In the genomic region with DNA sequence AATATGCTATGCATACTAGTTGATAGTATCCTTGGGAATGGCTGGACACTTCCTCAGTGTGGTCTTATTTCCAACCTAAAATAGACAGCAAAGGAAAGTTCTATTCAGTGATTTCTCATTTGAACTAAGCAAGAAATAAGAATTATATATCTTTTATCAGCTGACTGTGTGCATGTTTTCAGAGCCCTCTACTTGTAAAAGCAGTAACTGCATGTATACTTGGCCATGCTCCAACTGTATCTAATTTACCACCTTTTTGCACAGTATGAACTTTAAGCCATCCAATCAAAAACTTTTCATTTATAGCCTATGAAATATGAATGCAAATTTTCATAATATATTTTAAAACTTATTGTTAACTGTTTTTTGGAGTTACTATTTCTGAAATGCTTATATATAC, we compare ENCODE assay signal across 15 cellular contexts.
DNase-seq lines count a peak whose midpoint lies in the region; ATAC-seq and TF ChIP-seq lines count a peak whose summit lies in the region.
"Had no signal": no experiment of that assay in that cellular context is flagged by ENCODE, and none has a peak within 500 bp of the region (broad histone marks: within the 10 kb centered on the region; RNA-seq: fewer than 3 reads in every experiment).

No MANE protein-coding gene starts in this region.

- ATAC-seq in HCT116: no peak
- no peak for ATAC-seq in GM21825 (IDR thresholded peaks at IDR 0.05; ENCODE audit: unreplicated experiment)
- ATAC-seq: GM23338; stimulated activated memory B cell treated with anti-CD40 and anti-IgM and Interleukin-4, amounts not matched to agents 10 μg/mL and 1 μg/mL and 100 μg/mL, for 72 hours had no signal

- POLR2A ChIA-PET in HCT116 (lab: Charles Lee): no interaction called here

- intact Hi-C loops in HCT116 (cut with micrococcal nuclease): no loop called here

- no peaks in the 10 kb centered on the region for H3K36me3 Mint-ChIP-seq in activated T-cell treated with anti-CD3 and anti-CD28 coated beads, Interleukin-2, amount 50 U/mL, for 24 hours (ENCODE audit: low read depth)
- H3K36me3 Mint-ChIP-seq: stimulated activated memory B cell treated with anti-CD40 and anti-IgM and Interleukin-4, amounts not matched to agents 10 μg/mL and 1 μg/mL and 100 μg/mL, for 72 hours had no signal

- no peaks in the 10 kb centered on the region for H3K4me1 Mint-ChIP-seq in activated T-cell treated with anti-CD3 and anti-CD28 coated beads, Interleukin-2, amount 50 U/mL, for 24 hours (ENCODE audit: low read depth)
- H3K4me1 Mint-ChIP-seq: GM23338; stimulated activated memory B cell treated with anti-CD40 and anti-IgM and Interleukin-4, amounts not matched to agents 10 μg/mL and 1 μg/mL and 100 μg/mL, for 72 hours had no signal

- no peaks in the 10 kb centered on the region for H3K9me2 ChIP-seq in HCT116 (ENCODE audit: insufficient read depth)

- no peaks in the 10 kb centered on the region for H3K27me3 Mint-ChIP-seq in activated T-cell treated with anti-CD3 and anti-CD28 coated beads, Interleukin-2, amount 50 U/mL, for 24 hours
- H3K27me3 Mint-ChIP-seq: stimulated activated memory B cell treated with anti-CD40 and anti-IgM and Interleukin-4, amounts not matched to agents 10 μg/mL and 1 μg/mL and 100 μg/mL, for 72 hours had no signal

- H3K79me2 ChIP-seq in HCT116 (ENCODE audit: insufficient read depth, low read length) (no peaks in the 10 kb centered on the region), fibroblast of lung (ENCODE audit: control insufficient read depth, insufficient read depth, low read length) (no peaks in the 10 kb centered on the region)

- H3K4me3 Mint-ChIP-seq in activated T-cell treated with anti-CD3 and anti-CD28 coated beads, Interleukin-2, amount 50 U/mL, for 24 hours: no peak overlapping the region
- H3K4me3 Mint-ChIP-seq: GM23338; stimulated activated memory B cell treated with anti-CD40 and anti-IgM and Interleukin-4, amounts not matched to agents 10 μg/mL and 1 μg/mL and 100 μg/mL, for 72 hours had no signal

- no peak overlapping the region for H3K27ac ChIP-seq in 22Rv1
- H3K27ac ChIP-seq in HCT116 (ENCODE audit: low read depth, low read length): no peak overlapping the region
- no peak overlapping the region for H3K27ac ChIP-seq in fibroblast of lung (ENCODE audit: insufficient read depth, low read length)
- H3K27ac ChIP-seq: adrenal gland, vagina had no signal

- H3K9me3 ChIP-seq in HCT116 (ENCODE audit: control insufficient read depth in 1 of 2, insufficient read depth in 1 of 2, low read depth in 1 of 2, low read length in 2 of 2): no peaks in the 10 kb centered on the region; a peak in 1 of 4 replicates
- H3K9me3 ChIP-seq in fibroblast of lung (ENCODE audit: control insufficient read depth, insufficient read depth, low read depth, low read length): no peaks in the 10 kb centered on the region
- H3K9me3 ChIP-seq: adrenal gland, vagina had no signal

- RAD21 ChIA-PET in HCT116 (lab: Charles Lee; ENCODE audit: low non-redundant PET in 1 of 2, low total read pairs in 2 of 2, uncharacterized antibody in 2 of 2, unreplicated experiment in 2 of 2): no interaction called here

- H3K36me3 ChIP-seq in HCT116 (ENCODE audit: control insufficient read depth in 1 of 2, insufficient read depth in 2 of 2, low read length in 2 of 2) (no peaks in the 10 kb centered on the region), fibroblast of lung (ENCODE audit: control insufficient read depth, insufficient read depth, low read length) (no peaks in the 10 kb centered on the region)
- H3K36me3 ChIP-seq: adrenal gland, vagina had no signal

- in situ Hi-C loops in SK-MEL-5 (cut with HindIII; ENCODE audit: low pct_unique_long_range_greater_than_20kb, low sequenced_read_pairs): no loop called here

- H3K4me1 ChIP-seq in HCT116 (ENCODE audit: control insufficient read depth in 1 of 2, insufficient read depth in 2 of 2, low read length in 2 of 2) (no peaks in the 10 kb centered on the region), fibroblast of lung (ENCODE audit: control insufficient read depth, extremely low read depth, insufficient read depth, low read length) (no peaks in the 10 kb centered on the region)
- H3K4me1 ChIP-seq: adrenal gland, vagina had no signal

- peak; percentile 1 for DNase-seq in HCT116 (ENCODE audit: low read depth, low spot score)
- DNase-seq in SK-MEL-5 (ENCODE audit: low read depth, low spot score): peak; percentile 34
- peak; percentile 14 to 56 for DNase-seq in fibroblast of lung (ENCODE audit: low read depth in 2 of 2)
- no peak for DNase-seq in activated T-cell treated with anti-CD3 and anti-CD28 coated beads, Interleukin-2, amount 50 U/mL, for 24 hours
- DNase-seq in SK-N-DZ (ENCODE audit: low spot score): no peak
- no peak for DNase-seq in NK-92 (lab: John Stamatoyannopoulos, UW; ENCODE audit: unreplicated experiment)
- DNase-seq: adrenal gland, EL, head of caudate nucleus, NCI-H446 treated with DMSO at 0.1 percent for 48 hours had no signal

- no peaks in the 10 kb centered on the region for H3K27me3 ChIP-seq in HCT116 (ENCODE audit: insufficient read depth, low read length)
- H3K27me3 ChIP-seq in fibroblast of lung (ENCODE audit: control insufficient read depth, insufficient read depth, low read length): no peaks in the 10 kb centered on the region
- H3K27me3 ChIP-seq: adrenal gland, vagina had no signal

- BruUV-seq in HCT116 (replicated peaks; lab: Mats Ljungman, UMichigan): no TSS peak

- H3K9me3 Mint-ChIP-seq in activated T-cell treated with anti-CD3 and anti-CD28 coated beads, Interleukin-2, amount 50 U/mL, for 24 hours: peaks cover 8% of the 10 kb centered on the region
- H3K9me3 Mint-ChIP-seq: GM23338; stimulated activated memory B cell treated with anti-CD40 and anti-IgM and Interleukin-4, amounts not matched to agents 10 μg/mL and 1 μg/mL and 100 μg/mL, for 72 hours had no signal

- no peak overlapping the region for H3K9ac ChIP-seq in HCT116 (ENCODE audit: low read length)
- no peak overlapping the region for H3K9ac ChIP-seq in fibroblast of lung (ENCODE audit: insufficient read depth, low read length)

- H2AFZ ChIP-seq in HCT116 (ENCODE audit: low read depth, low read length, poor library complexity, severe bottlenecking): no peak overlapping the region
- H2AFZ ChIP-seq in fibroblast of lung (ENCODE audit: low read length): no peak overlapping the region
- H2AFZ ChIP-seq: GM23338 had no signal

- CTCF ChIA-PET in HCT116 (lab: Charles Lee): no interaction called here

- H4K20me1 ChIP-seq in HCT116 (ENCODE audit: insufficient read depth) (no peaks in the 10 kb centered on the region), fibroblast of lung (ENCODE audit: control insufficient read depth, extremely low read depth, insufficient read depth, low read length) (no peaks in the 10 kb centered on the region)

- TF ChIP-seq CTCF in 22Rv1 (IDR thresholded peaks at IDR 0.05) (peak; percentile 46), HCT116 (IDR thresholded peaks at IDR 0.05 in 2 of 3, conservative IDR thresholded peaks at IDR 0.05 in 1 of 3; ENCODE audit: borderline replicate concordance in 1 of 3, insufficient read depth in 1 of 3, low read depth in 2 of 3, low read length in 2 of 3) (peak in 1 of 3 experiments; percentile 36; a peak in 2 of 6 replicates), fibroblast of lung (conservative IDR thresholded peaks at IDR 0.05 in 1 of 2, IDR thresholded peaks at IDR 0.05 in 1 of 2; ENCODE audit: low read depth in 1 of 2, low read length in 2 of 2) (peak in 1 of 2 donors; percentile 26)

- H3K4me3 ChIP-seq in HCT116 (replicated peaks in 1 of 2; ENCODE audit: low read depth in 1 of 2, low read length in 2 of 2) (no peak overlapping the region), fibroblast of lung (replicated peaks in 1 of 4; ENCODE audit: control extremely low read depth in 1 of 4, insufficient read depth in 1 of 4, low read depth in 3 of 4, low read length in 4 of 4) (no peak overlapping the region)
- H3K4me3 ChIP-seq: adrenal gland, GM23338, vagina had no signal

- no peak overlapping the region for H3K4me2 ChIP-seq in HCT116 (ENCODE audit: low read length)
- H3K4me2 ChIP-seq in fibroblast of lung (ENCODE audit: extremely low read depth, insufficient read depth, low read length): no peak overlapping the region
- H3K4me2 ChIP-seq: GM23338 had no signal

- no peak for TF ChIP-seq POLR2A in HCT116 (IDR thresholded peaks at IDR 0.05; ENCODE audit: borderline replicate concordance, extremely low read depth, insufficient read depth, insufficient read length)

- no peak for TF ChIP-seq RAD21 in HCT116 (IDR thresholded peaks at IDR 0.05; ENCODE audit: low read depth)

- no peak overlapping the region for H3K27ac Mint-ChIP-seq in activated T-cell treated with anti-CD3 and anti-CD28 coated beads, Interleukin-2, amount 50 U/mL, for 24 hours
- H3K27ac Mint-ChIP-seq: GM23338; stimulated activated memory B cell treated with anti-CD40 and anti-IgM and Interleukin-4, amounts not matched to agents 10 μg/mL and 1 μg/mL and 100 μg/mL, for 72 hours had no signal

TF ChIP-seq in HCT116, 20 proteins besides CTCF, POLR2A, EP300 and RAD21:
- TF ChIP-seq, protein P1, sequence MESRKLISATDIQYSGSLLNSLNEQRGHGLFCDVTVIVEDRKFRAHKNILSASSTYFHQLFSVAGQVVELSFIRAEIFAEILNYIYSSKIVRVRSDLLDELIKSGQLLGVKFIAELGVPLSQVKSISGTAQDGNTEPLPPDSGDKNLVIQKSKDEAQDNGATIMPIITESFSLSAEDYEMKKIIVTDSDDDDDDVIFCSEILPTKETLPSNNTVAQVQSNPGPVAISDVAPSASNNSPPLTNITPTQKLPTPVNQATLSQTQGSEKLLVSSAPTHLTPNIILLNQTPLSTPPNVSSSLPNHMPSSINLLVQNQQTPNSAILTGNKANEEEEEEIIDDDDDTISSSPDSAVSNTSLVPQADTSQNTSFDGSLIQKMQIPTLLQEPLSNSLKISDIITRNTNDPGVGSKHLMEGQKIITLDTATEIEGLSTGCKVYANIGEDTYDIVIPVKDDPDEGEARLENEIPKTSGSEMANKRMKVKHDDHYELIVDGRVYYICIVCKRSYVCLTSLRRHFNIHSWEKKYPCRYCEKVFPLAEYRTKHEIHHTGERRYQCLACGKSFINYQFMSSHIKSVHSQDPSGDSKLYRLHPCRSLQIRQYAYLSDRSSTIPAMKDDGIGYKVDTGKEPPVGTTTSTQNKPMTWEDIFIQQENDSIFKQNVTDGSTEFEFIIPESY (IDR thresholded peaks at IDR 0.05; ENCODE audit: extremely low read depth, insufficient replicate concordance, low read length): no peak
- TF ChIP-seq SP1 (IDR thresholded peaks at IDR 0.05; ENCODE audit: low read depth) (no peak), ELF1 (IDR thresholded peaks at IDR 0.05; ENCODE audit: borderline replicate concordance, low read depth) (no peak), YY1 (IDR thresholded peaks at IDR 0.05; ENCODE audit: extremely low read depth, insufficient replicate concordance, low read depth, low read length) (no peak), SIN3A (IDR thresholded peaks at IDR 0.05; ENCODE audit: low read depth) (no peak), POLR2AphosphoS5 (IDR thresholded peaks at IDR 0.05; ENCODE audit: low read depth, low read length) (no peak), CBX3 (IDR thresholded peaks at IDR 0.05; ENCODE audit: low read depth) (no peak)

Comparison
In these comparisons a context has a peak if more than half of its experiments do, and no peak if none do; other contexts are left out.
1. DNase-seq: peak in HCT116 (single experiment), SK-MEL-5 (single experiment) and fibroblast of lung (2 of 2); none in activated T-cell treated with anti-CD3 and anti-CD28 coated beads, Interleukin-2, amount 50 U/mL, for 24 hours (single experiment), SK-N-DZ (single experiment) and NK-92 (single experiment).